ENCODE assay signal across 8 cellular contexts in the genomic region with DNA sequence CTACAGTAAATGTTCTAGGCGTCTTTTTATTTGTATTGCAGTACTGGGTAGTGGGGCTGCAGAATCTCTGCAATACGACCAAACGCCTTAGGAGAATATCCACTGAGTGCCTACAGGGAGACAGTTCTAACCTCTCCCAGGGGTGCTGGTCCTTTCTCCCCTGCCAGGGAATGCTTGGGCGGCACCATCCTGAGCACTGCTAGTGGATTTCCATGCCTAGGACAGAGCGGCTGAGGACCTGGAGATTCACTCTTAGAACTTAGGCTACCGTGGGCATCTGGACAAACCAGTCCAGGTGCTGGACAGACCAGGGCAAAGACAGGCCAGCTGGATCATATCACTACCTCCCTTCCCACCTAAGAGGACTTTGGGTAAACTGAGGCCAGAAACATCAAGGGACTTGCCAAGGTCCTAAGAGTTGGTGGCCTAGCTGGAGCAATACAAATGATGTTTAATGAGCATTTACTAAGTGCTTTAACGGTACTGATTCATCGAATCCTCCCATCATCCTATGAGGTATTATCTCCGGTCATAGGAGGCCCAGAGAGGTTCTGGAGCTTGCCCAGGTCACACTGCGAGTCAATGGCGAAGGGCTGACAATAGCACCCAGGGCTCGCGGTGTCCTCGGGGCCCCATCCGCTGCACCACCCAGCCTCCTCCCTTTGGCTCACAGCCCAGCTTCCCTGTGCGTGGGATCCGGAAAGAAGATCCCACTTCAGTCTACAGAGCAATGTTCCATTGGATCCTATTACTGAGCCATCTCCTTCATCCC. TPM values are rescaled to one million over a fixed set of nuclear protein-coding genes. Genes with fewer than 3 reads are reported as not detected.
DNase-seq lines count a peak whose midpoint lies in the region; ATAC-seq and TF ChIP-seq lines count a peak whose summit lies in the region.

No MANE protein-coding gene starts in this region.

- 46 to 52% methylated on average over 17 of the region's 17 CpGs for WGBS in heart right ventricle, 2 donors

- DNase-seq in GM10266 (ENCODE audit: extremely low spot score), result peak; percentile 72
- DNase-seq in HUDEP-2 (lab: John Stamatoyannopoulos, UW; ENCODE audit: unreplicated experiment in 76 of 76), result peak in 57 of 76 experiments; percentile 2 to 68 (median 34)
- no peak for DNase-seq in activated T-helper 1 cell treated with anti-CD3 and anti-CD28 coated beads, Interleukin-12 subunit alpha, Interleukin-12 subunit beta, Interleukin-2, Interleukin-4 antibody, amounts not matched to agents 30 ng/mL and 10 ng/mL and 1 ng/mL, durations not matched to agents 14 hours and 24 hours and 36 hours (ENCODE audit: low spot score)
- peak; percentile 48 to 51 for DNase-seq in heart right ventricle
- no peak for DNase-seq in sciatic nerve (ENCODE audit: low spot score)
- DNase-seq in Ammon's horn (ENCODE audit: low spot score), result no peak
- DNase-seq in NCI-H1694 (lab: John Stamatoyannopoulos, UW), result no peak

- peak overlapping the region; percentile 80 for H3K4me3 Mint-ChIP-seq in activated T-helper 1 cell treated with anti-CD3 and anti-CD28 coated beads, Interleukin-12 subunit alpha, Interleukin-12 subunit beta, Interleukin-2, Interleukin-4 antibody, amounts not matched to agents 30 ng/mL and 10 ng/mL and 1 ng/mL, durations not matched to agents 14 hours and 24 hours and 36 hours

- no peaks in the 10 kb centered on the region for H3K36me3 Mint-ChIP-seq in activated T-helper 1 cell treated with anti-CD3 and anti-CD28 coated beads, Interleukin-12 subunit alpha, Interleukin-12 subunit beta, Interleukin-2, Interleukin-4 antibody, amounts not matched to agents 30 ng/mL and 10 ng/mL and 1 ng/mL, durations not matched to agents 14 hours and 24 hours and 36 hours (ENCODE audit: low read depth)

- peak overlapping the region; percentile 75 to 91 (median 84) for H3K27ac ChIP-seq in heart right ventricle

- H3K4me1 Mint-ChIP-seq in activated T-helper 1 cell treated with anti-CD3 and anti-CD28 coated beads, Interleukin-12 subunit alpha, Interleukin-12 subunit beta, Interleukin-2, Interleukin-4 antibody, amounts not matched to agents 30 ng/mL and 10 ng/mL and 1 ng/mL, durations not matched to agents 14 hours and 24 hours and 36 hours (ENCODE audit: low read depth), result no peaks in the 10 kb centered on the region

- peak overlapping the region; percentile 22 to 72 (median 64) for H3K4me3 ChIP-seq in heart right ventricle

- intact Hi-C loops in activated T-helper 1 cell treated with anti-CD3 and anti-CD28 coated beads, Interleukin-12 subunit alpha, Interleukin-12 subunit beta, Interleukin-2, Interleukin-4 antibody, amounts not matched to agents 30 ng/mL and 10 ng/mL and 1 ng/mL, durations not matched to agents 14 hours and 24 hours and 36 hours (cut with micrococcal nuclease), result no loop called here
- intact Hi-C loops in heart right ventricle (cut with DNase I), result no loop called here
- intact Hi-C loops in sciatic nerve (cut with DNase I), result no loop called here

- no peaks in the 10 kb centered on the region for H3K9me3 ChIP-seq in heart right ventricle

- no peaks in the 10 kb centered on the region for H3K27me3 ChIP-seq in heart right ventricle

- H3K4me1 ChIP-seq in heart right ventricle, result peaks cover 0 to 14% (median 8%) of the 10 kb centered on the region in 9 donors

- peaks cover 0 to 20% (median 0%) of the 10 kb centered on the region in 9 donors for H3K36me3 ChIP-seq in heart right ventricle

- TF ChIP-seq CTCF in GM10266 (IDR thresholded peaks at IDR 0.05; ENCODE audit: control insufficient read depth, insufficient read depth, low read depth, missing control alignments) (no peak), heart right ventricle (IDR thresholded peaks at IDR 0.05) (no peak)

- H3K9me3 Mint-ChIP-seq in activated T-helper 1 cell treated with anti-CD3 and anti-CD28 coated beads, Interleukin-12 subunit alpha, Interleukin-12 subunit beta, Interleukin-2, Interleukin-4 antibody, amounts not matched to agents 30 ng/mL and 10 ng/mL and 1 ng/mL, durations not matched to agents 14 hours and 24 hours and 36 hours, result peaks cover 5% of the 10 kb centered on the region

- H3K27ac Mint-ChIP-seq in activated T-helper 1 cell treated with anti-CD3 and anti-CD28 coated beads, Interleukin-12 subunit alpha, Interleukin-12 subunit beta, Interleukin-2, Interleukin-4 antibody, amounts not matched to agents 30 ng/mL and 10 ng/mL and 1 ng/mL, durations not matched to agents 14 hours and 24 hours and 36 hours, result no peak overlapping the region

- H3K27me3 Mint-ChIP-seq in activated T-helper 1 cell treated with anti-CD3 and anti-CD28 coated beads, Interleukin-12 subunit alpha, Interleukin-12 subunit beta, Interleukin-2, Interleukin-4 antibody, amounts not matched to agents 30 ng/mL and 10 ng/mL and 1 ng/mL, durations not matched to agents 14 hours and 24 hours and 36 hours (ENCODE audit: insufficient read depth), result peaks cover 5% of the 10 kb centered on the region

- ATAC-seq in heart right ventricle (peak in 7 of 8 donors; percentile 5 to 58 (median 45)), sciatic nerve (peak; percentile 28), HG02884 (IDR thresholded peaks at IDR 0.05; ENCODE audit: unreplicated experiment) (no peak)

RNA-seq across cellular contexts. Expression of a gene that starts 0.8 kb away (rescaled TPM):
- 2.1 and 2.4 TPM in 2 replicates for total RNA-seq in activated T-helper 1 cell treated with anti-CD3 and anti-CD28 coated beads, Interleukin-12 subunit alpha, Interleukin-12 subunit beta, Interleukin-2, Interleukin-4 antibody, amounts not matched to agents 30 ng/mL and 10 ng/mL and 1 ng/mL, durations not matched to agents 14 hours and 24 hours and 36 hours
- total RNA-seq in heart right ventricle, result 1 to 10 TPM; 3.1 to 9.5 (median 4.5) TPM
- 10 to 100 TPM in 1 of 2 donors, 1 to 10 TPM in 1; 8.2 to 21.9 TPM for polyA plus RNA-seq in heart right ventricle
- total RNA-seq in sciatic nerve, result 29.9 TPM

RNA-seq across cellular contexts. Expression of a gene that starts 39.6 kb away (rescaled TPM):
- total RNA-seq in activated T-helper 1 cell treated with anti-CD3 and anti-CD28 coated beads, Interleukin-12 subunit alpha, Interleukin-12 subunit beta, Interleukin-2, Interleukin-4 antibody, amounts not matched to agents 30 ng/mL and 10 ng/mL and 1 ng/mL, durations not matched to agents 14 hours and 24 hours and 36 hours, result 65.1 and 66.3 TPM in 2 replicates
- total RNA-seq in heart right ventricle (10 to 100 TPM; 11.9 to 22.1 (median 18.9) TPM), sciatic nerve (33.8 TPM)
- polyA plus RNA-seq in heart right ventricle, result 10 to 100 TPM; 11.3 to 17.9 TPM

RNA-seq across cellular contexts. Expression of a gene that starts 53.3 kb away (rescaled TPM):
- 13.0 and 13.1 TPM in 2 replicates for total RNA-seq in activated T-helper 1 cell treated with anti-CD3 and anti-CD28 coated beads, Interleukin-12 subunit alpha, Interleukin-12 subunit beta, Interleukin-2, Interleukin-4 antibody, amounts not matched to agents 30 ng/mL and 10 ng/mL and 1 ng/mL, durations not matched to agents 14 hours and 24 hours and 36 hours
- 10 to 100 TPM in 9 of 10 donors, 1 to 10 TPM in 1; 9.2 to 61.7 (median 19.8) TPM for total RNA-seq in heart right ventricle
- 10 to 100 TPM in 1 of 2 donors, 1 to 10 TPM in 1; 8.9 to 15.4 TPM for polyA plus RNA-seq in heart right ventricle
- 39.9 TPM for total RNA-seq in sciatic nerve

Comparison
In these comparisons a context has a peak if more than half of its experiments do, and no peak if none do; other contexts are left out.
1. DNase-seq: peak in GM10266 (single experiment), HUDEP-2 (57 of 76) and heart right ventricle (2 of 2); none in activated T-helper 1 cell treated with anti-CD3 and anti-CD28 coated beads, Interleukin-12 subunit alpha, Interleukin-12 subunit beta, Interleukin-2, Interleukin-4 antibody, amounts not matched to agents 30 ng/mL and 10 ng/mL and 1 ng/mL, durations not matched to agents 14 hours and 24 hours and 36 hours (single experiment), sciatic nerve (single experiment), Ammon's horn (single experiment) and NCI-H1694 (single experiment).